ENCODE assay signal across 20 cellular contexts in genomic region chrX:19549838-19550237, GRCh38. TPM values are rescaled to one million over a fixed set of nuclear protein-coding genes. Genes with fewer than 3 reads are reported as not detected.
A peak's percentile ranks its signal among the peaks of the same experiment; 100 is the strongest.
DNase-seq lines count a peak whose midpoint lies in the region; ATAC-seq and TF ChIP-seq lines count a peak whose summit lies in the region.
"Had no signal": no experiment of that assay in that cellular context is flagged by ENCODE, and none has a peak within 500 bp of the region (broad histone marks: within the 10 kb centered on the region; RNA-seq: fewer than 3 reads in every experiment).

No MANE protein-coding gene starts in this region.

- H3K36me3 Mint-ChIP-seq in activated naive CD4-positive, alpha-beta T cell treated with anti-CD3 and anti-CD28 coated beads, Interleukin-2, amount 10 ng/mL, durations not matched to agents 7 days and 5 days: peaks cover 38% of the 10 kb centered on the region

- H3K79me2 ChIP-seq in GM23248 (ENCODE audit: insufficient read depth): no peaks in the 10 kb centered on the region

- H3K4me3 Mint-ChIP-seq in activated naive CD4-positive, alpha-beta T cell treated with anti-CD3 and anti-CD28 coated beads, Interleukin-2, amount 10 ng/mL, durations not matched to agents 7 days and 5 days: no peak overlapping the region
- H3K4me3 Mint-ChIP-seq: neural crest cell had no signal

- ATAC-seq in HG03280 (IDR thresholded peaks at IDR 0.05; ENCODE audit: unreplicated experiment) (peak; percentile 69), GM18907 (IDR thresholded peaks at IDR 0.05; ENCODE audit: unreplicated experiment) (no peak)
- ATAC-seq in stimulated activated naive CD8-positive, alpha-beta T cell treated with anti-CD3 and anti-CD28 coated beads, Interleukin-15, Interleukin-2, amounts not matched to agents 100 U/mL and 50 U/mL, for 24 hours: peak; percentile 34

- CTCF ChIA-PET in activated naive CD4-positive, alpha-beta T cell treated with anti-CD3 and anti-CD28 coated beads, Interleukin-2, amount 10 ng/mL, durations not matched to agents 7 days and 5 days (lab: Charles Lee): no interaction called here

- H3K27me3 ChIP-seq in spleen (replicated peaks in 1 of 7) (no peaks in the 10 kb centered on the region), GM23248 (replicated peaks; ENCODE audit: insufficient read depth) (no peaks in the 10 kb centered on the region)

- no peak overlapping the region for H3K27ac ChIP-seq in spleen
- H3K27ac ChIP-seq in GM23248: no peak overlapping the region
- H3K27ac ChIP-seq: C4-2B, dorsolateral prefrontal cortex, epithelial cell of prostate, left ventricle myocardium inferior, prostate gland, skin epidermis had no signal

- in situ Hi-C loops in GM23248 (cut with MboI): no loop called here

- H3K9me3 ChIP-seq in spleen (no peaks in the 10 kb centered on the region), GM23248 (ENCODE audit: low read depth) (no peaks in the 10 kb centered on the region)
- H3K9me3 ChIP-seq: left ventricle myocardium inferior, prostate gland had no signal

- no peaks in the 10 kb centered on the region for H3K27me3 Mint-ChIP-seq in activated naive CD4-positive, alpha-beta T cell treated with anti-CD3 and anti-CD28 coated beads, Interleukin-2, amount 10 ng/mL, durations not matched to agents 7 days and 5 days

- H2AFZ ChIP-seq in GM23248: no peak overlapping the region

- H3K27ac Mint-ChIP-seq in activated naive CD4-positive, alpha-beta T cell treated with anti-CD3 and anti-CD28 coated beads, Interleukin-2, amount 10 ng/mL, durations not matched to agents 7 days and 5 days: peak overlapping the region; percentile 58

- no peak for TF ChIP-seq CTCF in spleen (IDR thresholded peaks at IDR 0.05 in 8 of 11, conservative IDR thresholded peaks at IDR 0.05 in 3 of 11)

- intact Hi-C loops in spleen (cut with DNase I; ENCODE audit: low total_unique reads): no loop called here

- peaks cover 0 to 2% (median 0%) of the 10 kb centered on the region in 6 donors for H3K4me1 ChIP-seq in spleen
- no peaks in the 10 kb centered on the region for H3K4me1 ChIP-seq in GM23248 (ENCODE audit: insufficient read depth)
- H3K4me1 ChIP-seq: prostate gland had no signal

- 74 to 95% (median 81%) methylated on average over 7 of the region's 7 CpGs for WGBS in spleen, 5 donors
- 94 to 97% methylated on average over 7 of the region's 7 CpGs for WGBS in GM23248 (ENCODE audit: low coverage in 1 of 2, low lambda C conversion rate in 2 of 2, missing lambda C conversion rate in 2 of 2), 2 experiments

- TF ChIP-seq POLR2A in spleen (IDR thresholded peaks at IDR 0.05): no peak

- H3F3A ChIP-seq in GM23248 (ENCODE audit: insufficient read depth): no peaks in the 10 kb centered on the region

- H3K9me3 Mint-ChIP-seq in activated naive CD4-positive, alpha-beta T cell treated with anti-CD3 and anti-CD28 coated beads, Interleukin-2, amount 10 ng/mL, durations not matched to agents 7 days and 5 days: no peaks in the 10 kb centered on the region
- H3K9me3 Mint-ChIP-seq: neural crest cell had no signal

- no peak overlapping the region for H3K9ac ChIP-seq in GM23248

- DNase-seq in activated naive CD4-positive, alpha-beta T cell treated with Interleukin-2 at 50 U/mL for 16 hours: peak; percentile 32
- no peak for DNase-seq in activated naive CD4-positive, alpha-beta T cell treated with anti-CD3 and anti-CD28 coated beads, Interleukin-2, amount 50 U/mL, for 16 hours
- DNase-seq in activated naive CD4-positive, alpha-beta T cell treated with anti-CD3 and anti-CD28 coated beads, Interleukin-2, amount 10 ng/mL, durations not matched to agents 7 days and 5 days: no peak
- DNase-seq in stimulated activated naive CD8-positive, alpha-beta T cell treated with anti-CD3 and anti-CD28 coated beads, Interleukin-15, Interleukin-2, amounts not matched to agents 100 U/mL and 50 U/mL, for 24 hours: no peak
- DNase-seq in spleen (no peak), GM23248 (no peak)
- DNase-seq: aorta; central memory CD4-positive, alpha-beta T cell; dorsolateral prefrontal cortex; left ventricle myocardium inferior; NCI-H146; NCI-H2171 treated with DMSO at 0.1 percent for 48 hours; NCI-H69 had no signal

- no peak overlapping the region for H3K4me3 ChIP-seq in spleen
- no peak overlapping the region for H3K4me3 ChIP-seq in GM23248
- H3K4me3 ChIP-seq: dorsolateral prefrontal cortex, left ventricle myocardium inferior, prostate gland, skin epidermis had no signal

- no peak overlapping the region for H3K4me2 ChIP-seq in GM23248 (ENCODE audit: unreplicated experiment)

- H3K36me3 ChIP-seq in spleen (peaks cover 0 to 57% (median 8%) of the 10 kb centered on the region in 6 donors), GM23248 (ENCODE audit: low read depth) (no peaks in the 10 kb centered on the region)
- H3K36me3 ChIP-seq: prostate gland had no signal

- no peaks in the 10 kb centered on the region for H3K9me2 ChIP-seq in GM23248 (ENCODE audit: insufficient read depth)

- H4K20me1 ChIP-seq in GM23248 (ENCODE audit: insufficient read depth): no peaks in the 10 kb centered on the region

- H3K4me1 Mint-ChIP-seq in activated naive CD4-positive, alpha-beta T cell treated with anti-CD3 and anti-CD28 coated beads, Interleukin-2, amount 10 ng/mL, durations not matched to agents 7 days and 5 days: peaks cover 20% of the 10 kb centered on the region
- H3K4me1 Mint-ChIP-seq: neural crest cell had no signal

RNA-seq across cellular contexts. Expression of gene MAP3K15, which starts 34.5 kb away (rescaled TPM):
- total RNA-seq in spleen: 10 to 100 TPM in 1 of 7 donors, 1 to 10 TPM in 6; 3.6 to 11.3 (median 8.0) TPM
- polyA plus RNA-seq in spleen (1 to 10 TPM in 2 of 3 donors, under 1 TPM in 1; 0.86 to 3.9 (median 3.9) TPM), GM23248 (2016; fragmentation: Nextera tagmentation; extraction: Ambion mirVana) (not detected in 2 replicates)
- not detected in 2 replicates for total RNA-seq in GM23248 (2014; rRNA removed; shearing (Covaris generic))
- total RNA-seq: left ventricle myocardium inferior had no signal
